1 cellular context compared by ENCODE assay signal in the genomic region with DNA sequence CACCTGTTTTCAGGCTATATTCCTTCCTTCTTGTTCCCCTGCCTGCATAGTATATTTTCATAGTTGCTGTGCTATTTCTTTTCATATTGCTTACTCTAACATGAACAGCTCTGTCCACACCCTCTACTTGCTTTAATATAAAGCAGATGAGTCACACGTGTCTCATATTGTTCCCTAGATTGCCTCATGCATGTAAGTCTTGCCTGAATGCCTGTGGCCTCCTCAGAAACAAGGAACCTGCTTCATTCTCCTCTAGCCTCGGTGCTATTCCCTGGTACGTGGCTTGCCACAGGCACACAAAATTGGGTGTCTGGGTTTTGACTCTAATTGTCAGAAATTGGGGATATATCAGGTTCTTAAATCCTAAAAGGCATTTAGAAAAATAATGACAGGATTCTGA.
TF ChIP-seq lines count a peak whose summit lies in the region.

No MANE protein-coding gene starts in this region.

TF ChIP-seq in GM23338, 12 proteins besides CTCF, POLR2A, EP300 and RAD21 (continued from another document):
- TF ChIP-seq, protein P1, sequence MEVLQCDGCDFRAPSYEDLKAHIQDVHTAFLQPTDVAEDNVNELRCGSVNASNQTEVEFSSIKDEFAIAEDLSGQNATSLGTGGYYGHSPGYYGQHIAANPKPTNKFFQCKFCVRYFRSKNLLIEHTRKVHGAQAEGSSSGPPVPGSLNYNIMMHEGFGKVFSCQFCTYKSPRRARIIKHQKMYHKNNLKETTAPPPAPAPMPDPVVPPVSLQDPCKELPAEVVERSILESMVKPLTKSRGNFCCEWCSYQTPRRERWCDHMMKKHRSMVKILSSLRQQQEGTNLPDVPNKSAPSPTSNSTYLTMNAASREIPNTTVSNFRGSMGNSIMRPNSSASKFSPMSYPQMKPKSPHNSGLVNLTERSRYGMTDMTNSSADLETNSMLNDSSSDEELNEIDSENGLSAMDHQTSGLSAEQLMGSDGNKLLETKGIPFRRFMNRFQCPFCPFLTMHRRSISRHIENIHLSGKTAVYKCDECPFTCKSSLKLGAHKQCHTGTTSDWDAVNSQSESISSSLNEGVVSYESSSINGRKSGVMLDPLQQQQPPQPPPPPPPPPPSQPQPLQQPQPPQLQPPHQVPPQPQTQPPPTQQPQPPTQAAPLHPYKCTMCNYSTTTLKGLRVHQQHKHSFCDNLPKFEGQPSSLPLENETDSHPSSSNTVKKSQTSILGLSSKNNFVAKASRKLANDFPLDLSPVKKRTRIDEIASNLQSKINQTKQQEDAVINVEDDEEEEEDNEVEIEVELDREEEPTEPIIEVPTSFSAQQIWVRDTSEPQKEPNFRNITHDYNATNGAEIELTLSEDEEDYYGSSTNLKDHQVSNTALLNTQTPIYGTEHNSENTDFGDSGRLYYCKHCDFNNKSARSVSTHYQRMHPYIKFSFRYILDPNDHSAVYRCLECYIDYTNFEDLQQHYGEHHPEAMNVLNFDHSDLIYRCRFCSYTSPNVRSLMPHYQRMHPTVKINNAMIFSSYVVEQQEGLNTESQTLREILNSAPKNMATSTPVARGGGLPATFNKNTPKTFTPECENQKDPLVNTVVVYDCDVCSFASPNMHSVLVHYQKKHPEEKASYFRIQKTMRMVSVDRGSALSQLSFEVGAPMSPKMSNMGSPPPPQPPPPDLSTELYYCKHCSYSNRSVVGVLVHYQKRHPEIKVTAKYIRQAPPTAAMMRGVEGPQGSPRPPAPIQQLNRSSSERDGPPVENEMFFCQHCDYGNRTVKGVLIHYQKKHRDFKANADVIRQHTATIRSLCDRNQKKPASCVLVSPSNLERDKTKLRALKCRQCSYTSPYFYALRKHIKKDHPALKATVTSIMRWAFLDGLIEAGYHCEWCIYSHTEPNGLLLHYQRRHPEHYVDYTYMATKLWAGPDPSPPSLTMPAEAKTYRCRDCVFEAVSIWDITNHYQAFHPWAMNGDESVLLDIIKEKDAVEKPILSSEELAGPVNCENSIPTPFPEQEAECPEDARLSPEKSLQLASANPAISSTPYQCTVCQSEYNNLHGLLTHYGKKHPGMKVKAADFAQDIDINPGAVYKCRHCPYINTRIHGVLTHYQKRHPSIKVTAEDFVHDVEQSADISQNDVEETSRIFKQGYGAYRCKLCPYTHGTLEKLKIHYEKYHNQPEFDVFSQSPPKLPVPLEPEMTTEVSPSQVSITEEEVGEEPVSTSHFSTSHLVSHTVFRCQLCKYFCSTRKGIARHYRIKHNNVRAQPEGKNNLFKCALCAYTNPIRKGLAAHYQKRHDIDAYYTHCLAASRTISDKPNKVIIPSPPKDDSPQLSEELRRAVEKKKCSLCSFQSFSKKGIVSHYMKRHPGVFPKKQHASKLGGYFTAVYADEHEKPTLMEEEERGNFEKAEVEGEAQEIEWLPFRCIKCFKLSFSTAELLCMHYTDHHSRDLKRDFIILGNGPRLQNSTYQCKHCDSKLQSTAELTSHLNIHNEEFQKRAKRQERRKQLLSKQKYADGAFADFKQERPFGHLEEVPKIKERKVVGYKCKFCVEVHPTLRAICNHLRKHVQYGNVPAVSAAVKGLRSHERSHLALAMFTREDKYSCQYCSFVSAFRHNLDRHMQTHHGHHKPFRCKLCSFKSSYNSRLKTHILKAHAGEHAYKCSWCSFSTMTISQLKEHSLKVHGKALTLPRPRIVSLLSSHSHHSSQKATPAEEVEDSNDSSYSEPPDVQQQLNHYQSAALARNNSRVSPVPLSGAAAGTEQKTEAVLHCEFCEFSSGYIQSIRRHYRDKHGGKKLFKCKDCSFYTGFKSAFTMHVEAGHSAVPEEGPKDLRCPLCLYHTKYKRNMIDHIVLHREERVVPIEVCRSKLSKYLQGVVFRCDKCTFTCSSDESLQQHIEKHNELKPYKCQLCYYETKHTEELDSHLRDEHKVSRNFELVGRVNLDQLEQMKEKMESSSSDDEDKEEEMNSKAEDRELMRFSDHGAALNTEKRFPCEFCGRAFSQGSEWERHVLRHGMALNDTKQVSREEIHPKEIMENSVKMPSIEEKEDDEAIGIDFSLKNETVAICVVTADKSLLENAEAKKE (CRISPR knock-in tag; IDR thresholded peaks at IDR 0.05), result no peak
- TF ChIP-seq, protein P2, sequence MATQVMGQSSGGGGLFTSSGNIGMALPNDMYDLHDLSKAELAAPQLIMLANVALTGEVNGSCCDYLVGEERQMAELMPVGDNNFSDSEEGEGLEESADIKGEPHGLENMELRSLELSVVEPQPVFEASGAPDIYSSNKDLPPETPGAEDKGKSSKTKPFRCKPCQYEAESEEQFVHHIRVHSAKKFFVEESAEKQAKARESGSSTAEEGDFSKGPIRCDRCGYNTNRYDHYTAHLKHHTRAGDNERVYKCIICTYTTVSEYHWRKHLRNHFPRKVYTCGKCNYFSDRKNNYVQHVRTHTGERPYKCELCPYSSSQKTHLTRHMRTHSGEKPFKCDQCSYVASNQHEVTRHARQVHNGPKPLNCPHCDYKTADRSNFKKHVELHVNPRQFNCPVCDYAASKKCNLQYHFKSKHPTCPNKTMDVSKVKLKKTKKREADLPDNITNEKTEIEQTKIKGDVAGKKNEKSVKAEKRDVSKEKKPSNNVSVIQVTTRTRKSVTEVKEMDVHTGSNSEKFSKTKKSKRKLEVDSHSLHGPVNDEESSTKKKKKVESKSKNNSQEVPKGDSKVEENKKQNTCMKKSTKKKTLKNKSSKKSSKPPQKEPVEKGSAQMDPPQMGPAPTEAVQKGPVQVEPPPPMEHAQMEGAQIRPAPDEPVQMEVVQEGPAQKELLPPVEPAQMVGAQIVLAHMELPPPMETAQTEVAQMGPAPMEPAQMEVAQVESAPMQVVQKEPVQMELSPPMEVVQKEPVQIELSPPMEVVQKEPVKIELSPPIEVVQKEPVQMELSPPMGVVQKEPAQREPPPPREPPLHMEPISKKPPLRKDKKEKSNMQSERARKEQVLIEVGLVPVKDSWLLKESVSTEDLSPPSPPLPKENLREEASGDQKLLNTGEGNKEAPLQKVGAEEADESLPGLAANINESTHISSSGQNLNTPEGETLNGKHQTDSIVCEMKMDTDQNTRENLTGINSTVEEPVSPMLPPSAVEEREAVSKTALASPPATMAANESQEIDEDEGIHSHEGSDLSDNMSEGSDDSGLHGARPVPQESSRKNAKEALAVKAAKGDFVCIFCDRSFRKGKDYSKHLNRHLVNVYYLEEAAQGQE (IDR thresholded peaks at IDR 0.05; ENCODE audit: unreplicated experiment), result no peak
- TF ChIP-seq NANOG (IDR thresholded peaks at IDR 0.05; ENCODE audit: borderline replicate concordance) (no peak), JUNB (IDR thresholded peaks at IDR 0.05; ENCODE audit: unreplicated experiment) (no peak), STAT1 (IDR thresholded peaks at IDR 0.05; ENCODE audit: unreplicated experiment) (no peak), EZH2phosphoT487 (IDR thresholded peaks at IDR 0.05; ENCODE audit: unreplicated experiment) (no peak), ZNF114 (CRISPR knock-in tag; IDR thresholded peaks at IDR 0.05) (no peak), POLR2AphosphoS5 (IDR thresholded peaks at IDR 0.05; ENCODE audit: low read depth) (no peak), EZH2 (IDR thresholded peaks at IDR 0.05; ENCODE audit: low read depth, unreplicated experiment) (no peak)
